In genomic region chr6:35742842-35743241, GRCh38 we compare ENCODE assay signal across 24 cellular contexts. TPM values are rescaled to one million over a fixed set of nuclear protein-coding genes. Genes with fewer than 3 reads are reported as not detected.
"Had no signal": no experiment of that assay in that cellular context is flagged by ENCODE, and none has a peak within 500 bp of the region (broad histone marks: within the 10 kb centered on the region; RNA-seq: fewer than 3 reads in every experiment).

No MANE protein-coding gene starts in this region.

- H3K27ac ChIP-seq: breast epithelium, epithelial cell of prostate, heart left ventricle, left lung, transverse colon had no signal

- ATAC-seq: heart left ventricle; left lung; naive thymus-derived CD8-positive, alpha-beta T cell; sciatic nerve; stimulated activated naive CD8-positive, alpha-beta T cell treated with anti-CD3 and anti-CD28 coated beads, Interleukin-15, Interleukin-2, amounts not matched to agents 100 U/mL and 50 U/mL, for 24 hours had no signal

- H3K4me3 ChIP-seq: breast epithelium, heart left ventricle, left lung, transverse colon had no signal

- DNase-seq: activated CD4-positive, alpha-beta T cell treated with anti-CD3 and anti-CD28 coated beads, Interleukin-2, amount 10 ng/mL, durations not matched to agents 24 days and 14 days; activated CD4-positive, CD25-positive, alpha-beta regulatory T cell; activated naive CD4-positive, alpha-beta T cell; activated T-cell treated with anti-CD3 and anti-CD28 coated beads for 4 hours; aorta; cerebellar nuclear complex; effector memory CD4-positive, alpha-beta T cell; heart left ventricle; left lung; mammary epithelial cell; naive thymus-derived CD8-positive, alpha-beta T cell; stimulated activated naive CD8-positive, alpha-beta T cell treated with anti-CD3 and anti-CD28 coated beads, Interleukin-15, Interleukin-2, amounts not matched to agents 100 U/mL and 50 U/mL, for 24 hours; SW 1271; transverse colon had no signal

- H3K9me3 ChIP-seq: breast epithelium, transverse colon had no signal

- H3K36me3 ChIP-seq: breast epithelium, heart left ventricle, left lung, transverse colon had no signal

- H3K27me3 ChIP-seq: breast epithelium, heart left ventricle, left lung, transverse colon had no signal

RNA-seq across cellular contexts. Expression of gene CLPSL2, which starts 33.6 kb away (rescaled TPM):
- total RNA-seq: activated CD4-positive, alpha-beta T cell treated with anti-CD3 and anti-CD28 coated beads, Interleukin-2, amount 10 ng/mL, durations not matched to agents 24 days and 14 days; activated CD8-positive, alpha-beta memory T cell treated with anti-CD3 and anti-CD28 coated beads for 36 hours; aorta; fibroblast of lung; frontal cortex; heart left ventricle; left lung; mammary epithelial cell; mucosa of gallbladder; naive thymus-derived CD8-positive, alpha-beta T cell; omental fat pad; pulmonary artery endothelial cell; sciatic nerve; T-helper 2 cell treated with Interferon-gamma antibody and Interleukin-4, amounts not matched to agents 100 ng/mL and 5 ng/mL, for 36 hours; transverse colon had no signal

RNA-seq across cellular contexts. Expression of gene CLPSL1, which starts 38.0 kb away (rescaled TPM):
- total RNA-seq: activated CD4-positive, alpha-beta T cell treated with anti-CD3 and anti-CD28 coated beads, Interleukin-2, amount 10 ng/mL, durations not matched to agents 24 days and 14 days; activated CD8-positive, alpha-beta memory T cell treated with anti-CD3 and anti-CD28 coated beads for 36 hours; aorta; fibroblast of lung; frontal cortex; heart left ventricle; left lung; mammary epithelial cell; naive thymus-derived CD8-positive, alpha-beta T cell; omental fat pad; pulmonary artery endothelial cell; sciatic nerve; T-helper 2 cell treated with Interferon-gamma antibody and Interleukin-4, amounts not matched to agents 100 ng/mL and 5 ng/mL, for 36 hours; transverse colon had no signal

RNA-seq across cellular contexts. Expression of gene CLPS, which starts 54.3 kb away (rescaled TPM):
- total RNA-seq: activated CD4-positive, alpha-beta T cell treated with anti-CD3 and anti-CD28 coated beads, Interleukin-2, amount 10 ng/mL, durations not matched to agents 24 days and 14 days; activated CD8-positive, alpha-beta memory T cell treated with anti-CD3 and anti-CD28 coated beads for 36 hours; breast epithelium; fibroblast of lung; frontal cortex; left lung; mammary epithelial cell; naive thymus-derived CD8-positive, alpha-beta T cell; omental fat pad; pulmonary artery endothelial cell; T-helper 2 cell treated with Interferon-gamma antibody and Interleukin-4, amounts not matched to agents 100 ng/mL and 5 ng/mL, for 36 hours; transverse colon had no signal
